23 cellular contexts compared by ENCODE assay signal in genomic region chr11:2830030-2830812, GRCh38.
"Had no signal": no experiment of that assay in that cellular context is flagged by ENCODE, and none has a peak within 500 bp of the region (broad histone marks: within the 10 kb centered on the region; RNA-seq: fewer than 3 reads in every experiment).

No MANE protein-coding gene starts in this region.

- DNase-seq: activated CD4-positive, alpha-beta memory T cell treated with anti-CD3 and anti-CD28 coated beads for 36 hours; activated CD4-positive, alpha-beta T cell treated with anti-CD3 and anti-CD28 coated beads, Interleukin-2, amount 10 ng/mL, durations not matched to agents 24 days and 14 days; activated CD4-positive, CD25-positive, alpha-beta regulatory T cell treated with anti-CD3 and anti-CD28 coated beads, Interleukin-2, amount 50 U/mL, for 72 hours; activated CD8-positive, alpha-beta memory T cell treated with anti-CD3 and anti-CD28 coated beads, Interleukin-2, amount 50 U/mL, for 4 hours; activated gamma-delta T cell; activated naive CD4-positive, alpha-beta T cell treated with anti-CD3 and anti-CD28 coated beads, Interleukin-2, amount 10 ng/mL, durations not matched to agents 7 days and 5 days; activated naive CD8-positive, alpha-beta T cell treated with anti-CD3 and anti-CD28 coated beads, Interleukin-2, amount 10 ng/mL, durations not matched to agents 7 days and 5 days; activated T-cell treated with anti-CD3 and anti-CD28 coated beads, Interleukin-2, amount 50 U/mL, for 24 hours; caudate nucleus; endodermal cell; foreskin fibroblast; spleen; stimulated activated naive CD4-positive, alpha-beta T cell; T-helper 2 cell; tibial artery had no signal

- H3K27me3 Mint-ChIP-seq: activated CD4-positive, alpha-beta memory T cell treated with anti-CD3 and anti-CD28 coated beads for 36 hours; activated CD4-positive, alpha-beta T cell treated with anti-CD3 and anti-CD28 coated beads, Interleukin-2, amount 10 ng/mL, durations not matched to agents 24 days and 14 days; activated T-cell treated with anti-CD3 and anti-CD28 coated beads, Interleukin-2, amount 50 U/mL, for 24 hours; memory B cell had no signal

- H3K4me3 ChIP-seq: ascending aorta, prostate gland, spleen, suprapubic skin, tibial artery had no signal

- FAIRE-seq: urothelium cell line had no signal

- H3K27me3 ChIP-seq: ascending aorta, suprapubic skin, tibial artery had no signal

- H3K27ac Mint-ChIP-seq: activated CD4-positive, alpha-beta memory T cell treated with anti-CD3 and anti-CD28 coated beads for 36 hours; activated CD4-positive, alpha-beta T cell treated with anti-CD3 and anti-CD28 coated beads, Interleukin-2, amount 10 ng/mL, durations not matched to agents 24 days and 14 days; activated naive CD8-positive, alpha-beta T cell treated with anti-CD3 and anti-CD28 coated beads, Interleukin-2, amount 10 ng/mL, durations not matched to agents 7 days and 5 days; activated T-cell treated with anti-CD3 and anti-CD28 coated beads, Interleukin-2, amount 50 U/mL, for 24 hours; endodermal cell; memory B cell; natural killer cell treated with Interleukin-12 subunit alpha and Interleukin-12 subunit beta and Interleukin-15 and Interleukin-18, amount 100 ng/mL, for 72 hours had no signal

- H3K4me3 Mint-ChIP-seq: activated CD4-positive, alpha-beta memory T cell treated with anti-CD3 and anti-CD28 coated beads for 36 hours; activated CD4-positive, alpha-beta T cell treated with anti-CD3 and anti-CD28 coated beads, Interleukin-2, amount 10 ng/mL, durations not matched to agents 24 days and 14 days; activated naive CD4-positive, alpha-beta T cell treated with anti-CD3 and anti-CD28 coated beads, Interleukin-2, amount 10 ng/mL, durations not matched to agents 7 days and 5 days; activated naive CD8-positive, alpha-beta T cell treated with anti-CD3 and anti-CD28 coated beads, Interleukin-2, amount 10 ng/mL, durations not matched to agents 7 days and 5 days; activated T-cell treated with anti-CD3 and anti-CD28 coated beads, Interleukin-2, amount 50 U/mL, for 24 hours; brain; endodermal cell; memory B cell; natural killer cell treated with Interleukin-12 subunit alpha and Interleukin-12 subunit beta and Interleukin-15 and Interleukin-18, amount 100 ng/mL, for 72 hours had no signal

- H3K27ac ChIP-seq: ascending aorta, prostate gland, spleen, suprapubic skin, tibial artery had no signal

- H3K36me3 ChIP-seq: ascending aorta, prostate gland, spleen, suprapubic skin, tibial artery had no signal

- ATAC-seq: esophagus mucosa; natural killer cell treated with Interleukin-12 subunit alpha and Interleukin-12 subunit beta and Interleukin-15 and Interleukin-18, amount 100 ng/mL, for 72 hours had no signal

- H3K4me1 Mint-ChIP-seq: activated CD4-positive, alpha-beta T cell treated with anti-CD3 and anti-CD28 coated beads, Interleukin-2, amount 10 ng/mL, durations not matched to agents 24 days and 14 days; activated naive CD4-positive, alpha-beta T cell treated with anti-CD3 and anti-CD28 coated beads, Interleukin-2, amount 10 ng/mL, durations not matched to agents 7 days and 5 days; activated naive CD8-positive, alpha-beta T cell treated with anti-CD3 and anti-CD28 coated beads, Interleukin-2, amount 10 ng/mL, durations not matched to agents 7 days and 5 days; endodermal cell had no signal

- H3K9me3 ChIP-seq: ascending aorta, prostate gland, suprapubic skin had no signal
